In the genomic region with DNA sequence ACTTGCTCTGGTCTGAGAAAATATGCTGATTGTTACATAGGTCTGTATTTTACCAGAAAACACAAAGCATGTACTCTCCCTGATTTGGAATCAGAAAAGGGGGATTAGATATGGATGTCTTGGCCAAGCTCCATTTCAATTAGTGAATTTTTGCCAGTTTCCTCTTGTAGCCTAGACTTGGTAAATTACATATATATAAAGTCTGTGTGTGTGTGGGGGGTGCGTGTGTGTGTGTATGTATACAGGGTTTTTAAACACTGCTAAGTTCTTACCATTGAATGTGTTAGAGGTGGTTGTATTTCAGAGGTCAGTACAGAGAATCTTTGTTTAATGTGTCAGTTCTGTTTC, we compare ENCODE assay signal across 19 cellular contexts. TPM values are rescaled to one million over a fixed set of nuclear protein-coding genes. Genes with fewer than 3 reads are reported as not detected.
DNase-seq lines count a peak whose midpoint lies in the region; ATAC-seq and TF ChIP-seq lines count a peak whose summit lies in the region.
"Had no signal": no experiment of that assay in that cellular context is flagged by ENCODE, and none has a peak within 500 bp of the region (broad histone marks: within the 10 kb centered on the region; RNA-seq: fewer than 3 reads in every experiment).

No MANE protein-coding gene starts in this region.

- H3K27me3 ChIP-seq in HUES6 (ENCODE audit: control insufficient read depth, insufficient read depth, low read length) (no peaks in the 10 kb centered on the region), kidney epithelial cell (ENCODE audit: control insufficient read depth, insufficient read depth, low read length) (no peaks in the 10 kb centered on the region), smooth muscle cell (ENCODE audit: low read depth) (no peaks in the 10 kb centered on the region)

- TF ChIP-seq CTCF in choroid plexus epithelial cell (conservative IDR thresholded peaks at IDR 0.05; ENCODE audit: low read depth, low read length) = no peak
- no peak for TF ChIP-seq CTCF in kidney epithelial cell (IDR thresholded peaks at IDR 0.05; ENCODE audit: insufficient read depth, low read length, poor library complexity, severe bottlenecking)
- TF ChIP-seq CTCF in smooth muscle cell (IDR thresholded peaks at IDR 0.05; ENCODE audit: borderline replicate concordance, insufficient read depth, poor library complexity, severe bottlenecking) = no peak

- H3K36me3 ChIP-seq in HUES6 (ENCODE audit: control insufficient read depth, insufficient read depth, low read length) (peaks cover 21% of the 10 kb centered on the region), kidney epithelial cell (ENCODE audit: control insufficient read depth, insufficient read depth, low read length) (peaks cover 4% of the 10 kb centered on the region), smooth muscle cell (ENCODE audit: low read depth) (no peaks in the 10 kb centered on the region)
- H3K36me3 ChIP-seq: BLaER1 treated with 17β-estradiol and CSF1 and Interleukin-3, amounts not matched to agents 10 nM and 100 nM; HAP-1; tibial nerve had no signal

- 38% methylated on average over 1 of the region's 1 CpG for WGBS in smooth muscle cell (ENCODE audit: low lambda C conversion rate)

- H3K4me3 ChIP-seq in HUES6 (ENCODE audit: low read depth, low read length) (peak overlapping the region; percentile 95), choroid plexus epithelial cell (ENCODE audit: low read depth, low read length) (peak overlapping the region; percentile 9), kidney epithelial cell (ENCODE audit: low read depth, low read length) (peak overlapping the region; percentile 3), smooth muscle cell (peak overlapping the region; percentile 75)
- H3K4me3 ChIP-seq: BLaER1 treated with 17β-estradiol and CSF1 and Interleukin-3, amounts not matched to agents 10 nM and 100 nM; body of pancreas; HAP-1; tibial nerve had no signal

- H4K20me1 ChIP-seq in smooth muscle cell (ENCODE audit: low read depth) = peaks cover 98% of the 10 kb centered on the region
- H4K20me1 ChIP-seq: BLaER1 treated with 17β-estradiol and CSF1 and Interleukin-3, amounts not matched to agents 10 nM and 100 nM had no signal

- H3K79me2 ChIP-seq in smooth muscle cell (ENCODE audit: low read depth) = peaks cover 98% of the 10 kb centered on the region

- ATAC-seq in GM18858 (IDR thresholded peaks at IDR 0.05; ENCODE audit: unreplicated experiment) = no peak
- no peak for ATAC-seq in HG03520 (IDR thresholded peaks at IDR 0.05; ENCODE audit: unreplicated experiment)
- ATAC-seq: body of pancreas had no signal

- H3K4me2 ChIP-seq in smooth muscle cell = peak overlapping the region; percentile 99
- H3K4me2 ChIP-seq: BLaER1 treated with 17β-estradiol and CSF1 and Interleukin-3, amounts not matched to agents 10 nM and 100 nM had no signal

- H3K4me1 ChIP-seq in HUES6 (ENCODE audit: control insufficient read depth, insufficient read depth, low read length) (peaks cover 28% of the 10 kb centered on the region), smooth muscle cell (ENCODE audit: low read depth) (peaks cover 40% of the 10 kb centered on the region)
- H3K4me1 ChIP-seq: BLaER1 treated with 17β-estradiol and CSF1 and Interleukin-3, amounts not matched to agents 10 nM and 100 nM had no signal

- H3K27ac ChIP-seq in HUES6 (ENCODE audit: low read depth, low read length) = peak overlapping the region; percentile 85
- H3K27ac ChIP-seq in smooth muscle cell (ENCODE audit: low read depth) = peak overlapping the region; percentile 91
- H3K27ac ChIP-seq: BLaER1 treated with 17β-estradiol and CSF1 and Interleukin-3, amounts not matched to agents 10 nM and 100 nM; body of pancreas had no signal

- no peaks in the 10 kb centered on the region for H3K9me3 ChIP-seq in HUES6 (ENCODE audit: control insufficient read depth, insufficient read depth, low read depth, low read length)
- H3K9me3 ChIP-seq in smooth muscle cell (replicated peaks; ENCODE audit: low read depth) = no peaks in the 10 kb centered on the region
- H3K9me3 ChIP-seq: body of pancreas, HAP-1, tibial nerve had no signal

- H3K9ac ChIP-seq in HUES6 (ENCODE audit: low read length) = peak overlapping the region; percentile 81
- peak overlapping the region; percentile 90 for H3K9ac ChIP-seq in smooth muscle cell (ENCODE audit: low read depth)
- H3K9ac ChIP-seq: BLaER1 treated with 17β-estradiol and CSF1 and Interleukin-3, amounts not matched to agents 10 nM and 100 nM had no signal

- DNase-seq in choroid plexus epithelial cell (ENCODE audit: low read depth) (no peak), kidney epithelial cell (ENCODE audit: low read depth) (no peak), smooth muscle cell (lab: John Stamatoyannopoulos, UW; ENCODE audit: unreplicated experiment) (no peak), islet precursor cell (no peak)
- DNase-seq: activated CD4-positive, alpha-beta T cell treated with anti-CD3 and anti-CD28 coated beads for 4 hours; activated CD8-positive, alpha-beta memory T cell treated with anti-CD3 and anti-CD28 coated beads, Interleukin-2, amount 50 U/mL, for 48 hours; activated naive CD4-positive, alpha-beta T cell treated with anti-CD3 and anti-CD28 coated beads for 36 hours; body of pancreas; foreskin fibroblast; NCI-H187; NCI-H510A treated with DMSO at 0.1 percent for 48 hours; occipital lobe; T-helper 9 cell had no signal

- H2AFZ ChIP-seq in smooth muscle cell (ENCODE audit: low read depth) = no peak overlapping the region

- peaks cover 43% of the 10 kb centered on the region for H3F3A ChIP-seq in smooth muscle cell (ENCODE audit: low read depth)

RNA-seq across cellular contexts. Expression of gene VCAN, which starts 4.9 kb away (rescaled TPM):
- total RNA-seq in kidney epithelial cell = 175 and 178 TPM in 2 replicates
- 2,724 and 3,065 TPM in 2 replicates for total RNA-seq in smooth muscle cell
- polyA plus RNA-seq in smooth muscle cell = 551 and 702 TPM in 2 replicates
- total RNA-seq: activated naive CD4-positive, alpha-beta T cell treated with anti-CD3 and anti-CD28 coated beads for 36 hours had no signal

Comparison
In these comparisons a context has a peak if more than half of its experiments do, and no peak if none do; other contexts are left out.
1. H3K4me3 ChIP-seq: peak in every context shown above with its lines; median percentile 95 in HUES6; 75 in smooth muscle cell; 9 in choroid plexus epithelial cell; 3 in kidney epithelial cell.
2. RNA of gene VCAN, which starts 4.9 kb away (total RNA-seq): 2,724 to 3,065 TPM in smooth muscle cell; 175 to 178 TPM in kidney epithelial cell; every median in the first group is over 10 times any median in the second.